Comparison of ENCODE assay signal across 1 cellular context in genomic region chr6:160014869-160015182, GRCh38.
TF ChIP-seq lines count a peak whose summit lies in the region.

No MANE protein-coding gene starts in this region.

TF ChIP-seq in WTC11, 78 proteins besides CTCF, POLR2A, EP300 and RAD21 (continued from another document):
- TF ChIP-seq CDX4 (CRISPR knock-in tag; IDR thresholded peaks at IDR 0.05; ENCODE audit: borderline replicate concordance) (no peak), ZNF317 (CRISPR knock-in tag; IDR thresholded peaks at IDR 0.05; ENCODE audit: borderline replicate concordance, low read depth) (no peak), SMAD3 (CRISPR knock-in tag; IDR thresholded peaks at IDR 0.05; ENCODE audit: borderline replicate concordance) (no peak), ZBTB43 (CRISPR knock-in tag; IDR thresholded peaks at IDR 0.05) (no peak)
